In genomic region chr9:134454386-134454978, GRCh38 we compare ENCODE assay signal across 17 cellular contexts.
DNase-seq lines count a peak whose midpoint lies in the region; ATAC-seq lines count a peak whose summit lies in the region.
"Had no signal": no experiment of that assay in that cellular context is flagged by ENCODE, and none has a peak within 500 bp of the region (broad histone marks: within the 10 kb centered on the region; RNA-seq: fewer than 3 reads in every experiment).

No MANE protein-coding gene starts in this region.

- H3K9ac ChIP-seq in BLaER1: peak overlapping the region; percentile 86
- no peak overlapping the region for H3K9ac ChIP-seq in trophoblast cell (ENCODE audit: low read length)

- H3K79me2 ChIP-seq in trophoblast cell (ENCODE audit: control insufficient read depth, insufficient read depth, low read length, poor library complexity): peaks cover 20% of the 10 kb centered on the region

- H2BK12ac ChIP-seq in trophoblast cell (ENCODE audit: low read length): peak overlapping the region; percentile 97

- peak overlapping the region; percentile 91 for H3K14ac ChIP-seq in trophoblast cell (ENCODE audit: low read length)

- peak overlapping the region; percentile 61 for H2AFZ ChIP-seq in trophoblast cell (ENCODE audit: insufficient read depth, low read length, poor library complexity)

- peak overlapping the region; percentile 92 for H3K4me2 ChIP-seq in BLaER1
- H3K4me2 ChIP-seq in trophoblast cell (ENCODE audit: low read length): no peak overlapping the region

- H2BK120ac ChIP-seq in trophoblast cell (ENCODE audit: insufficient read depth, low read length, poor library complexity): peak overlapping the region; percentile 99

- H4K20me1 ChIP-seq in BLaER1: no peaks in the 10 kb centered on the region

- peak overlapping the region; percentile 85 for H4K8ac ChIP-seq in trophoblast cell (ENCODE audit: low read depth, low read length)

- H3K9me3 ChIP-seq in BLaER1 (no peaks in the 10 kb centered on the region), trophoblast cell (ENCODE audit: insufficient read depth, low read depth, low read length) (peaks cover 2% of the 10 kb centered on the region)
- H3K9me3 ChIP-seq: lower lobe of right lung, right lobe of liver had no signal

- H3K36me3 ChIP-seq in BLaER1: no peaks in the 10 kb centered on the region
- H3K36me3 ChIP-seq in trophoblast cell (ENCODE audit: control insufficient read depth in 1 of 2, insufficient read depth in 2 of 2, low read length in 2 of 2): no peaks in the 10 kb centered on the region
- H3K36me3 ChIP-seq: lower lobe of right lung, right lobe of liver had no signal

- peak overlapping the region; percentile 97 for H3K27ac ChIP-seq in BLaER1
- peak overlapping the region; percentile 96 for H3K27ac ChIP-seq in trophoblast cell (ENCODE audit: low read depth, low read length)

- H3K4me3 ChIP-seq in BLaER1 (no peak overlapping the region), trophoblast cell (ENCODE audit: low read depth, low read length) (no peak overlapping the region)
- H3K4me3 ChIP-seq: lower lobe of right lung, right lobe of liver had no signal

- H4K12ac ChIP-seq in trophoblast cell (ENCODE audit: low read depth, low read length): no peak overlapping the region

- peaks cover 64% of the 10 kb centered on the region for H3K79me1 ChIP-seq in trophoblast cell (ENCODE audit: low read length)

- WGBS in trophoblast cell (ENCODE audit: extremely low coverage, insufficient coverage, insufficient read length): no CpG with 5 or more reads among the region's 11 CpGs

- H3K4ac ChIP-seq in trophoblast cell (ENCODE audit: low read depth, low read length): peak overlapping the region; percentile 90

- ATAC-seq in HG03097 (IDR thresholded peaks at IDR 0.05; ENCODE audit: low FRiP score, unreplicated experiment): no peak
- ATAC-seq: lower lobe of right lung, right lobe of liver, WTC11 had no signal

- peaks cover 87% of the 10 kb centered on the region for H3K4me1 ChIP-seq in BLaER1
- peaks cover 55 to 58% of the 10 kb centered on the region in 2 experiments for H3K4me1 ChIP-seq in trophoblast cell (ENCODE audit: control insufficient read depth in 1 of 2, insufficient read depth in 2 of 2, low read length in 2 of 2)
- H3K4me1 ChIP-seq: right lobe of liver had no signal

- H2AK5ac ChIP-seq in trophoblast cell (ENCODE audit: low read length): peak overlapping the region; percentile 98

- H3K18ac ChIP-seq in trophoblast cell (ENCODE audit: low read length): peak overlapping the region; percentile 91

- peak overlapping the region; percentile 99 for H4K91ac ChIP-seq in trophoblast cell (ENCODE audit: low read depth, low read length)

- no peak overlapping the region for H3K23ac ChIP-seq in trophoblast cell (ENCODE audit: low read length)

- DNase-seq in ELF-1 (ENCODE audit: low read depth, low spot score) (peak; percentile 80), fibroblast of peridontal ligament (ENCODE audit: extremely low read depth) (peak; percentile 20), trophoblast cell (no peak), MV-4-11 (lab: John Stamatoyannopoulos, UW) (no peak), LoVo (ENCODE audit: low spot score) (no peak), hippocampal formation (lab: John Stamatoyannopoulos, UW) (no peak)
- DNase-seq: C1 segment of cervical spinal cord; DMS53; lower lobe of right lung; NCI-H2081; nephron progenitor cell; stimulated activated CD4-positive, alpha-beta T cell treated with anti-CD3 and anti-CD28 coated beads, Interleukin-2, amount 100 ng/mL, for 24 hours; substantia nigra had no signal

- peak overlapping the region; percentile 90 for H2BK5ac ChIP-seq in trophoblast cell (ENCODE audit: low read depth, low read length, poor library complexity)

- H3K27me3 ChIP-seq in BLaER1: no peaks in the 10 kb centered on the region
- H3K27me3 ChIP-seq in trophoblast cell (ENCODE audit: insufficient read depth, low read length): no peaks in the 10 kb centered on the region
- H3K27me3 ChIP-seq: right lobe of liver had no signal

Comparison
In these comparisons a context has a peak if more than half of its experiments do, and no peak if none do; other contexts are left out.
1. DNase-seq: peak in ELF-1 (single experiment) and fibroblast of peridontal ligament (single experiment); none in trophoblast cell (0 of 2), MV-4-11 (single experiment), LoVo (single experiment) and hippocampal formation (0 of 2).